25 cellular contexts compared by ENCODE assay signal in genomic region chrX:29024813-29025342, GRCh38.
A peak's percentile ranks its signal among the peaks of the same experiment; 100 is the strongest.
DNase-seq lines count a peak whose midpoint lies in the region; ATAC-seq and TF ChIP-seq lines count a peak whose summit lies in the region.
"Had no signal": no experiment of that assay in that cellular context is flagged by ENCODE, and none has a peak within 500 bp of the region (broad histone marks: within the 10 kb centered on the region; RNA-seq: fewer than 3 reads in every experiment).

No MANE protein-coding gene starts in this region.

- no peak overlapping the region for H3K4ac ChIP-seq in trophoblast cell (ENCODE audit: low read depth, low read length)

- H4K8ac ChIP-seq in trophoblast cell (ENCODE audit: low read depth, low read length) = no peak overlapping the region

- DNase-seq in MM.1S = peak; percentile 80
- DNase-seq in RPMI8226 = peak; percentile 5
- DNase-seq in fibroblast of pulmonary artery (ENCODE audit: low read depth) = peak; percentile 7
- DNase-seq in trophoblast cell = no peak
- DNase-seq in NCI-H510A treated with DMSO at 0.1 percent for 48 hours (lab: John Stamatoyannopoulos, UW) = no peak
- no peak for DNase-seq in activated CD8-positive, alpha-beta memory T cell treated with anti-CD3 and anti-CD28 coated beads for 24 hours
- DNase-seq: activated CD4-positive, alpha-beta memory T cell treated with anti-CD3 and anti-CD28 coated beads, Interleukin-2, amount 10 ng/mL, durations not matched to agents 7 days and 5 days; activated T-cell treated with anti-CD3 and anti-CD28 coated beads, Interleukin-2, amount 50 U/mL, for 1 hour; CD4-positive, CD25-positive, alpha-beta regulatory T cell; cortex of kidney; endodermal cell; HCEC 1CT; heart left ventricle; left colon; naive thymus-derived CD8-positive, alpha-beta T cell; NCI-H146; NCI-H774; retina; stimulated activated CD4-positive, alpha-beta T cell treated with anti-CD3 and anti-CD28 coated beads, Interleukin-2, amount 100 ng/mL, for 48 hours; stimulated activated naive CD4-positive, alpha-beta T cell treated with Interleukin-2 at 50 U/mL for 16 hours; T-helper 9 cell had no signal

- H3K9ac ChIP-seq in MM.1S (ENCODE audit: low read length) (no peak overlapping the region), trophoblast cell (ENCODE audit: low read length) (no peak overlapping the region)

- H3K23ac ChIP-seq in trophoblast cell (ENCODE audit: low read length) = no peak overlapping the region

- no peaks in the 10 kb centered on the region for H3F3A ChIP-seq in MM.1S (ENCODE audit: insufficient read depth, low read length)

- no peak overlapping the region for H4K91ac ChIP-seq in trophoblast cell (ENCODE audit: low read depth, low read length)

- H3K4me1 ChIP-seq in MM.1S (ENCODE audit: low read length) (0 out of 2 replicates have a peak, but pooled peaks cover 3% of the 10 kb centered on the region), trophoblast cell (ENCODE audit: control insufficient read depth in 1 of 2, insufficient read depth in 2 of 2, low read length in 2 of 2) (no peaks in the 10 kb centered on the region)
- H3K4me1 ChIP-seq: heart left ventricle had no signal

- no peaks in the 10 kb centered on the region for H3K9me2 ChIP-seq in MM.1S (replicated peaks; ENCODE audit: insufficient read depth, low read length)

- WGBS in trophoblast cell (ENCODE audit: extremely low coverage, insufficient coverage, insufficient read length) = no CpG with 5 or more reads among the region's 4 CpGs

- no peak overlapping the region for H4K12ac ChIP-seq in trophoblast cell (ENCODE audit: low read depth, low read length)

- no peak overlapping the region for H3K4me2 ChIP-seq in MM.1S (ENCODE audit: low read depth, low read length)
- no peak overlapping the region for H3K4me2 ChIP-seq in trophoblast cell (ENCODE audit: low read length)

- H2BK12ac ChIP-seq in trophoblast cell (ENCODE audit: low read length) = no peak overlapping the region

- ATAC-seq in GM21717 (IDR thresholded peaks at IDR 0.05; ENCODE audit: unreplicated experiment) (peak; percentile 50), HG03342 (IDR thresholded peaks at IDR 0.05; ENCODE audit: unreplicated experiment) (no peak)
- ATAC-seq: heart left ventricle; left colon; naive thymus-derived CD8-positive, alpha-beta T cell; SK-N-SH treated with all-trans-retinoic acid at 6 μM for 48 hours had no signal

- H3K27me3 ChIP-seq in MM.1S (replicated peaks; ENCODE audit: insufficient read depth, low read length) (peaks cover 22% of the 10 kb centered on the region; the same call in 1 of the 2 replicates), trophoblast cell (ENCODE audit: insufficient read depth, low read length) (no peaks in the 10 kb centered on the region)
- H3K27me3 ChIP-seq: heart left ventricle had no signal

- no peak overlapping the region for H2BK120ac ChIP-seq in trophoblast cell (ENCODE audit: insufficient read depth, low read length, poor library complexity)

- no peaks in the 10 kb centered on the region for H3K79me2 ChIP-seq in MM.1S (ENCODE audit: low read length)
- no peaks in the 10 kb centered on the region for H3K79me2 ChIP-seq in trophoblast cell (ENCODE audit: control insufficient read depth, insufficient read depth, low read length, poor library complexity)

- no peak overlapping the region for H2AFZ ChIP-seq in MM.1S (ENCODE audit: low read length)
- no peak overlapping the region for H2AFZ ChIP-seq in trophoblast cell (ENCODE audit: insufficient read depth, low read length, poor library complexity)

- no peak overlapping the region for H3K14ac ChIP-seq in trophoblast cell (ENCODE audit: low read length)

- H2BK5ac ChIP-seq in trophoblast cell (ENCODE audit: low read depth, low read length, poor library complexity) = no peak overlapping the region

- no peaks in the 10 kb centered on the region; the same call in 1 of the 2 replicates for H3K9me3 ChIP-seq in MM.1S (replicated peaks; ENCODE audit: insufficient read depth, low read length)
- no peaks in the 10 kb centered on the region for H3K9me3 ChIP-seq in trophoblast cell (ENCODE audit: insufficient read depth, low read depth, low read length)
- H3K9me3 ChIP-seq: thoracic aorta had no signal

- TF ChIP-seq CTCF in MM.1S (IDR thresholded peaks at IDR 0.05; ENCODE audit: low read length) (no peak), fibroblast of pulmonary artery (IDR thresholded peaks at IDR 0.05; ENCODE audit: low read length, missing control alignments) (no peak)

- H3K4me3 ChIP-seq in MM.1S (ENCODE audit: low read length) (no peak overlapping the region), fibroblast of pulmonary artery (replicated peaks; ENCODE audit: low read depth, low read length) (no peak overlapping the region), trophoblast cell (ENCODE audit: low read depth, low read length) (no peak overlapping the region)
- H3K4me3 ChIP-seq: heart left ventricle, thoracic aorta had no signal

- no peak overlapping the region for H2AK5ac ChIP-seq in trophoblast cell (ENCODE audit: low read length)

- no peak overlapping the region for H3K27ac ChIP-seq in MM.1S (ENCODE audit: low read length)
- H3K27ac ChIP-seq in trophoblast cell (ENCODE audit: low read depth, low read length) = no peak overlapping the region
- H3K27ac ChIP-seq: heart left ventricle, thoracic aorta had no signal

- no peaks in the 10 kb centered on the region for H4K20me1 ChIP-seq in MM.1S (ENCODE audit: insufficient read depth, low read length)

- no peaks in the 10 kb centered on the region for H3K79me1 ChIP-seq in trophoblast cell (ENCODE audit: low read length)

- H3K36me3 ChIP-seq in MM.1S (replicated peaks; ENCODE audit: insufficient read depth, low read length) = no peaks in the 10 kb centered on the region
- H3K36me3 ChIP-seq in trophoblast cell (ENCODE audit: control insufficient read depth in 1 of 2, insufficient read depth in 2 of 2, low read length in 2 of 2) = no peaks in the 10 kb centered on the region
- H3K36me3 ChIP-seq: heart left ventricle, thoracic aorta had no signal

- no peak overlapping the region for H3K18ac ChIP-seq in trophoblast cell (ENCODE audit: low read length)

Comparison
In these comparisons a context has a peak if more than half of its experiments do, and no peak if none do; other contexts are left out.
1. DNase-seq: peak in MM.1S (single experiment), RPMI8226 (single experiment) and fibroblast of pulmonary artery (single experiment); none in trophoblast cell (0 of 2), NCI-H510A treated with DMSO at 0.1 percent for 48 hours (single experiment) and activated CD8-positive, alpha-beta memory T cell treated with anti-CD3 and anti-CD28 coated beads for 24 hours (single experiment).